In genomic region chr7:139482122-139482521, GRCh38 we compare ENCODE assay signal across 16 cellular contexts. TPM values are rescaled to one million over a fixed set of nuclear protein-coding genes. Genes with fewer than 3 reads are reported as not detected.
DNase-seq lines count a peak whose midpoint lies in the region; ATAC-seq, FAIRE-seq and TF ChIP-seq lines count a peak whose summit lies in the region.
"Had no signal": no experiment of that assay in that cellular context is flagged by ENCODE, and none has a peak within 500 bp of the region (broad histone marks: within the 10 kb centered on the region; RNA-seq: fewer than 3 reads in every experiment).

No MANE protein-coding gene starts in this region.

- intact Hi-C loops in activated CD4-positive, alpha-beta T cell treated with anti-CD3 and anti-CD28 coated beads for 36 hours (cut with DNase I, micrococcal nuclease), result no loop called here
- intact Hi-C loops in K562 (cut with micrococcal nuclease), result no loop called here

- peaks cover 2% of the 10 kb centered on the region for H3K4me1 Mint-ChIP-seq in activated CD4-positive, alpha-beta T cell treated with anti-CD3 and anti-CD28 coated beads for 36 hours
- H3K4me1 Mint-ChIP-seq in naive thymus-derived CD8-positive, alpha-beta T cell, result peaks cover 0 to 8% (median 3%) of the 10 kb centered on the region in 4 donors

- ATAC-seq in activated CD4-positive, alpha-beta T cell treated with anti-CD3 and anti-CD28 coated beads for 36 hours, result no peak
- no peak for ATAC-seq in K562
- ATAC-seq in naive thymus-derived CD8-positive, alpha-beta T cell, result no peak

- TF ChIP-seq POLR2A in K562 (conservative IDR thresholded peaks at IDR 0.05), result no peak

- POLR2A ChIA-PET in activated CD4-positive, alpha-beta T cell treated with anti-CD3 and anti-CD28 coated beads for 36 hours (lab: Charles Lee), result no interaction called here
- POLR2A ChIA-PET in K562 (lab: Yijun Ruan, JAX), result interaction anchor here (0.6 to 1.4 kb wide), 3 partner anchors 9 to 338 kb away, joined by 3 to 5 read pairs (median 3); no protein-coding TSS in a partner anchor
- POLR2A ChIA-PET in naive thymus-derived CD8-positive, alpha-beta T cell (lab: Charles Lee), result no interaction called here

- CTCF ChIA-PET in activated CD4-positive, alpha-beta T cell treated with anti-CD3 and anti-CD28 coated beads for 36 hours (lab: Charles Lee), result interaction anchor here (1.8 kb wide), 1 partner anchor 17 kb away, joined by 6 read pairs; no protein-coding TSS in a partner anchor
- CTCF ChIA-PET in K562 (lab: Yijun Ruan, JAX; ENCODE audit: low intra/inter-chr PET ratio), result no interaction called here

- H4K20me1 ChIP-seq in K562 (replicated peaks; ENCODE audit: control insufficient read depth, insufficient read depth, low read length), result peaks cover 3% of the 10 kb centered on the region; the same call in 1 of the 2 replicates

- H3K9me3 Mint-ChIP-seq in activated CD4-positive, alpha-beta T cell treated with anti-CD3 and anti-CD28 coated beads for 36 hours (ENCODE audit: low read depth), result no peaks in the 10 kb centered on the region
- no peaks in the 10 kb centered on the region for H3K9me3 Mint-ChIP-seq in naive thymus-derived CD8-positive, alpha-beta T cell

- H3K27me3 Mint-ChIP-seq in activated CD4-positive, alpha-beta T cell treated with anti-CD3 and anti-CD28 coated beads for 36 hours, result peaks cover 28% of the 10 kb centered on the region
- H3K27me3 Mint-ChIP-seq in naive thymus-derived CD8-positive, alpha-beta T cell, result peaks cover 8 to 50% (median 33%) of the 10 kb centered on the region in 5 donors

- no TSS peak for BruUV-seq in K562 (replicated peaks; lab: Mats Ljungman, UMichigan)

- no peak overlapping the region for H3K27ac Mint-ChIP-seq in activated CD4-positive, alpha-beta T cell treated with anti-CD3 and anti-CD28 coated beads for 36 hours
- no peak overlapping the region for H3K27ac Mint-ChIP-seq in naive thymus-derived CD8-positive, alpha-beta T cell
- H3K27ac Mint-ChIP-seq: CD4-positive, CD25-positive, alpha-beta regulatory T cell had no signal

- H3K27me3 ChIP-seq in H7 (ENCODE audit: control insufficient read depth, insufficient read depth, low read length), result peaks cover 23% of the 10 kb centered on the region
- peaks cover 51 to 71% of the 10 kb centered on the region in 2 experiments for H3K27me3 ChIP-seq in K562 (ENCODE audit: control insufficient read depth in 2 of 2, insufficient read depth in 2 of 2, low read length in 2 of 2)

- in situ Hi-C loops in K562 (cut with MboI), result no loop called here

- no peaks in the 10 kb centered on the region for H3K79me2 ChIP-seq in K562 (ENCODE audit: control insufficient read depth, insufficient read depth, low read length)

- H3K4me1 ChIP-seq in K562 (replicated peaks in 1 of 2; ENCODE audit: control insufficient read depth in 2 of 2, insufficient read depth in 2 of 2, low read length in 2 of 2), result peaks cover 0 to 15% of the 10 kb centered on the region in 2 experiments; a peak in 3 of 5 replicates

- no peak overlapping the region for H2AFZ ChIP-seq in K562 (ENCODE audit: low read depth, low read length)

- H3K36me3 ChIP-seq in H7 (replicated peaks; ENCODE audit: control insufficient read depth, insufficient read depth, low read length) (peaks cover 6% of the 10 kb centered on the region), K562 (ENCODE audit: control insufficient read depth, insufficient read depth, low read length) (no peaks in the 10 kb centered on the region)
- H3K36me3 ChIP-seq: spleen, uterus, WERI-Rb-1 had no signal

- H3K9me3 ChIP-seq in K562 (replicated peaks; ENCODE audit: control insufficient read depth, insufficient read depth, low read depth, low read length), result no peaks in the 10 kb centered on the region
- H3K9me3 ChIP-seq: psoas muscle, spleen, uterus had no signal

- WGBS in K562 (ENCODE audit: insufficient coverage, low coverage, missing lambda C conversion rate), result 8% methylated on average over 8 of the region's 8 CpGs

- TF ChIP-seq EP300 in K562 (IDR thresholded peaks at IDR 0.05; ENCODE audit: low read length), result no peak

- H3K4me2 ChIP-seq in K562 (ENCODE audit: insufficient read depth, low read length), result no peak overlapping the region

- peak overlapping the region; percentile 35 for H3K4me3 Mint-ChIP-seq in activated CD4-positive, alpha-beta T cell treated with anti-CD3 and anti-CD28 coated beads for 36 hours
- peak overlapping the region in 9 of 10 donors; percentile 36 to 77 (median 63) for H3K4me3 Mint-ChIP-seq in naive thymus-derived CD8-positive, alpha-beta T cell

- TF ChIP-seq RAD21 in K562 (CRISPR knock-in tag; conservative IDR thresholded peaks at IDR 0.05 in 1 of 2, IDR thresholded peaks at IDR 0.05 in 1 of 2), result no peak

- no peak overlapping the region for H3K9ac ChIP-seq in K562 (ENCODE audit: insufficient read depth in 1 of 2, low read depth in 2 of 2, low read length in 2 of 2)

- DNase-seq in activated CD4-positive, alpha-beta T cell treated with anti-CD3 and anti-CD28 coated beads for 36 hours, result no peak
- DNase-seq in activated CD4-positive, alpha-beta T cell treated with anti-CD3 and anti-CD28 coated beads, Interleukin-2, amount 50 U/mL, for 48 hours, result no peak
- DNase-seq in H7, result peak; percentile 55
- DNase-seq in K562 (ENCODE audit: extremely low read depth in 1 of 4, low spot score in 3 of 4), result peak in 1 of 4 experiments; percentile 8
- DNase-seq in naive thymus-derived CD8-positive, alpha-beta T cell, result no peak
- no peak for DNase-seq in NCI-H2171 treated with DMSO at 0.1 percent for 48 hours (lab: John Stamatoyannopoulos, UW)
- DNase-seq in stimulated activated CD4-positive, alpha-beta T cell treated with anti-CD3 and anti-CD28 coated beads, Interleukin-2, amount 100 ng/mL, for 24 hours, result no peak
- DNase-seq in NCI-H1694 treated with DMSO at 0.1 percent for 48 hours (lab: John Stamatoyannopoulos, UW), result no peak
- DNase-seq: psoas muscle, spleen, uterus had no signal

- FAIRE-seq in K562 (lab: Jason Lieb, UNC), result no peak
- FAIRE-seq: A204.1 had no signal

- no peak overlapping the region for H3K27ac ChIP-seq in K562 (ENCODE audit: extremely low read depth, low read depth, low read length)
- H3K27ac ChIP-seq: psoas muscle, spleen, uterus, WERI-Rb-1 had no signal

- no peaks in the 10 kb centered on the region for H3K36me3 Mint-ChIP-seq in activated CD4-positive, alpha-beta T cell treated with anti-CD3 and anti-CD28 coated beads for 36 hours (ENCODE audit: low read depth)
- peaks cover 0 to 2% (median 0%) of the 10 kb centered on the region in 3 donors for H3K36me3 Mint-ChIP-seq in naive thymus-derived CD8-positive, alpha-beta T cell
- H3K36me3 Mint-ChIP-seq: CD4-positive, CD25-positive, alpha-beta regulatory T cell had no signal

- no peak for TF ChIP-seq CTCF in K562 (IDR thresholded peaks at IDR 0.05 in 2 of 3, conservative IDR thresholded peaks at IDR 0.05 in 1 of 3; ENCODE audit: insufficient read depth in 2 of 3, low read depth in 1 of 3, low read length in 3 of 3)

- H3K4me3 ChIP-seq in H7 (ENCODE audit: insufficient read depth, low read depth, low read length), result peak overlapping the region; percentile 70
- H3K4me3 ChIP-seq in K562, result no peak overlapping the region
- H3K4me3 ChIP-seq: uterus had no signal

- H3K9me1 ChIP-seq in K562 (ENCODE audit: control insufficient read depth, insufficient read depth, low read length), result no peaks in the 10 kb centered on the region

RNA-seq across cellular contexts. Expression of gene KLRG2, which starts 1.4 kb away (rescaled TPM):
- total RNA-seq in activated CD4-positive, alpha-beta T cell treated with anti-CD3 and anti-CD28 coated beads for 36 hours, result under 1 TPM; 0.60 to 0.62 TPM
- total RNA-seq in H7 (2014; rRNA removed; shearing (Covaris generic)), result 9.2 and 11.5 TPM in 2 replicates
- total RNA-seq in K562 (2011; cell fraction: chromatin; rRNA removed; ENCODE audit: low replicate concordance), result not detected in 2 replicates
- total RNA-seq in K562 (2011; cell fraction: nucleolus; rRNA removed), result not detected in 2 replicates
- not detected in 2 replicates for total RNA-seq in K562 (2011; cell fraction: nucleoplasm; rRNA removed)
- not detected in 2 replicates for total RNA-seq in K562 (2014; rRNA removed)
- total RNA-seq in K562 (2014; rRNA removed; fragmentation: Illumina TruSeq; extraction: Trizol), result not detected in 2 replicates
- total RNA-seq in K562 (2015; rRNA removed; fragmentation: Illumina TruSeq; extraction: Trizol), result not detected in 2 replicates
- not detected in 2 replicates for total RNA-seq in K562 (2021)
- polyA plus RNA-seq in K562 (2011; rRNA removed), result not detected in 2 replicates
- polyA plus RNA-seq in K562 (2011; cell fraction: cytosol; rRNA removed), result not detected in 2 replicates
- polyA plus RNA-seq in K562 (2011; cell fraction: nucleus; rRNA removed), result not detected in 2 replicates
- 0.04 TPM in 1 of 2 replicates, not detected in the other for polyA plus RNA-seq in K562 (2012)
- polyA plus RNA-seq in K562 (2014; fragmentation: Illumina TruSeq; extraction: Trizol), result not detected in 2 replicates
- not detected for polyA plus RNA-seq in K562 (2014; fragmentation: Nextera tagmentation; extraction: Ambion mirVana)
- polyA plus RNA-seq in K562 (2014; rRNA removed), result not detected in 2 replicates
- polyA minus RNA-seq in K562 (2011; rRNA and poly(A)+ RNA removed), result not detected in 2 replicates
- polyA minus RNA-seq in K562 (2011; cell fraction: cytosol; rRNA and poly(A)+ RNA removed), result not detected in 2 replicates
- not detected in 2 replicates for polyA minus RNA-seq in K562 (2011; cell fraction: nucleus; rRNA and poly(A)+ RNA removed)
- total RNA-seq in naive thymus-derived CD8-positive, alpha-beta T cell, result not detected
- under 1 TPM in 1 of 3 donors, not detected in 2; 0.14 TPM for polyA plus RNA-seq in naive thymus-derived CD8-positive, alpha-beta T cell
- total RNA-seq: CD4-positive, CD25-positive, alpha-beta regulatory T cell; left ventricle myocardium superior; psoas muscle; RPMI7951; spleen had no signal
- polyA plus RNA-seq: CD4-positive, CD25-positive, alpha-beta regulatory T cell had no signal

RNA-seq across cellular contexts. Expression of gene CLEC2L, which starts 41.4 kb away (rescaled TPM):
- not detected for total RNA-seq in activated CD4-positive, alpha-beta T cell treated with anti-CD3 and anti-CD28 coated beads for 36 hours
- total RNA-seq in H7 (2014; rRNA removed; shearing (Covaris generic)), result not detected in 2 replicates
- total RNA-seq in K562 (2011; cell fraction: chromatin; rRNA removed; ENCODE audit: low replicate concordance), result 0.32 and 1.4 TPM in 2 replicates
- total RNA-seq in K562 (2011; cell fraction: nucleolus; rRNA removed), result 2.3 and 3.4 TPM in 2 replicates
- total RNA-seq in K562 (2011; cell fraction: nucleoplasm; rRNA removed), result 0.92 and 1.5 TPM in 2 replicates
- total RNA-seq in K562 (2014; rRNA removed), result 1.6 and 4.1 TPM in 2 replicates
- 0.73 and 0.87 TPM in 2 replicates for total RNA-seq in K562 (2014; rRNA removed; fragmentation: Illumina TruSeq; extraction: Trizol)
- total RNA-seq in K562 (2015; rRNA removed; fragmentation: Illumina TruSeq; extraction: Trizol), result 1.5 and 1.8 TPM in 2 replicates
- 5.4 and 5.5 TPM in 2 replicates for total RNA-seq in K562 (2021)
- 0.84 and 26.0 TPM in 2 replicates for polyA plus RNA-seq in K562 (2011; rRNA removed)
- 4.2 and 37.0 TPM in 2 replicates for polyA plus RNA-seq in K562 (2011; cell fraction: cytosol; rRNA removed)
- polyA plus RNA-seq in K562 (2011; cell fraction: nucleus; rRNA removed), result 2.4 and 31.5 TPM in 2 replicates
- 4.2 and 5.7 TPM in 2 replicates for polyA plus RNA-seq in K562 (2012)
- polyA plus RNA-seq in K562 (2014; fragmentation: Illumina TruSeq; extraction: Trizol), result 1.9 and 2.9 TPM in 2 replicates
- 1 to 10 TPM in 1 of 2 experiments, under 1 TPM in 1; 0.94 to 2.1 TPM for polyA plus RNA-seq in K562 (2014; fragmentation: Nextera tagmentation; extraction: Ambion mirVana)
- 5.3 and 7.1 TPM in 2 replicates for polyA plus RNA-seq in K562 (2014; rRNA removed)
- polyA minus RNA-seq in K562 (2011; rRNA and poly(A)+ RNA removed), result 2.2 TPM in 1 of 2 replicates, not detected in the other
- polyA minus RNA-seq in K562 (2011; cell fraction: cytosol; rRNA and poly(A)+ RNA removed), result 2.9 TPM in 1 of 2 replicates, not detected in the other
- 0.67 and 9.7 TPM in 2 replicates for polyA minus RNA-seq in K562 (2011; cell fraction: nucleus; rRNA and poly(A)+ RNA removed)
- total RNA-seq in naive thymus-derived CD8-positive, alpha-beta T cell, result not detected
- polyA plus RNA-seq in naive thymus-derived CD8-positive, alpha-beta T cell, result not detected
- total RNA-seq: left ventricle myocardium superior, RPMI7951, spleen had no signal
- polyA plus RNA-seq: CD4-positive, CD25-positive, alpha-beta regulatory T cell had no signal
